In genomic region chr12:45302621-45303020, GRCh38 we compare ENCODE assay signal across 16 cellular contexts.
A peak's percentile ranks its signal among the peaks of the same experiment; 100 is the strongest.
DNase-seq lines count a peak whose midpoint lies in the region; FAIRE-seq and TF ChIP-seq lines count a peak whose summit lies in the region.
"Had no signal": no experiment of that assay in that cellular context is flagged by ENCODE, and none has a peak within 500 bp of the region (broad histone marks: within the 10 kb centered on the region; RNA-seq: fewer than 3 reads in every experiment).

No MANE protein-coding gene starts in this region.

- CTCF ChIA-PET in HEK293 (lab: Yijun Ruan, JAX) = interaction anchor here (1.2 kb wide), 1 partner anchor 86 kb away, joined by 3 read pairs; no protein-coding TSS in a partner anchor

- intact Hi-C loops in tibial artery (cut with DNase I; ENCODE audit: low total_unique reads) = no loop called here

- no peaks in the 10 kb centered on the region for H3K27me3 ChIP-seq in tibial artery

- POLR2A ChIA-PET in HEK293 (lab: Yijun Ruan, JAX) = no interaction called here

- peak; percentile 37 for DNase-seq in dermis blood vessel endothelial cell
- peak; percentile 43 for DNase-seq in fibroblast of the aortic adventitia (ENCODE audit: low read depth)
- DNase-seq in tibial artery = no peak
- no peak for DNase-seq in NCI-H1092 treated with DMSO at 0.1 percent for 48 hours (lab: John Stamatoyannopoulos, UW)
- DNase-seq in GM12891 (ENCODE audit: insufficient read length, low spot score) = no peak
- no peak for DNase-seq in EL
- DNase-seq: CD4-positive, alpha-beta T cell; H7; NCI-H1105 treated with DMSO at 0.1 percent for 48 hours; NCI-H187 treated with DMSO at 0.1 percent for 48 hours; NCI-H446 treated with DMSO at 0.1 percent for 48 hours; NCI-H748 treated with DMSO at 0.1 percent for 48 hours; OCI-M1; RPMI8226 had no signal

- H3K4me1 ChIP-seq in HEK293 (ENCODE audit: control insufficient read depth, insufficient read depth, low read length) (peaks cover 15% of the 10 kb centered on the region), tibial artery (peaks cover 0 to 100% (median 68%) of the 10 kb centered on the region in 4 donors)

- H3K27ac ChIP-seq in HEK293 (ENCODE audit: extremely low read depth, low read depth, low read length) (no peak overlapping the region), tibial artery (peak overlapping the region; percentile 74)

- H3K4me3 ChIP-seq in HEK293 (ENCODE audit: low read depth, low read length) (no peak overlapping the region), fibroblast of the aortic adventitia (ENCODE audit: low read depth, low read length) (no peak overlapping the region), tibial artery (no peak overlapping the region)

- no peak for FAIRE-seq in GM12891 (lab: Jason Lieb, UNC)
- FAIRE-seq: GM19239 had no signal

- H3K36me3 ChIP-seq in HEK293 (ENCODE audit: control insufficient read depth in 2 of 2, insufficient read depth in 1 of 2, low read length in 2 of 2) (peaks cover 0 to 3% of the 10 kb centered on the region in 2 experiments; a peak in 1 of 3 replicates), tibial artery (no peaks in the 10 kb centered on the region)

- no peak for TF ChIP-seq POLR2A in GM12891 (IDR thresholded peaks at IDR 0.05; ENCODE audit: low read depth, low read length)

- TF ChIP-seq CTCF in HEK293 (tag by site-specific recombination; IDR thresholded peaks at IDR 0.05) (no peak), fibroblast of the aortic adventitia (IDR thresholded peaks at IDR 0.05; ENCODE audit: insufficient read depth, low read length) (no peak), tibial artery (IDR thresholded peaks at IDR 0.05) (no peak)

- H3K9me3 ChIP-seq in HEK293 (ENCODE audit: control insufficient read depth, insufficient read depth, low read depth, low read length) = no peaks in the 10 kb centered on the region
- H3K9me3 ChIP-seq in tibial artery = no peaks in the 10 kb centered on the region

TF ChIP-seq in HEK293, 187 proteins besides CTCF, POLR2A, EP300 and RAD21:
- TF ChIP-seq ZNF416 (tag by site-specific recombination; IDR thresholded peaks at IDR 0.05) = no peak
- no peak for TF ChIP-seq TCF7L2 (IDR thresholded peaks at IDR 0.05; ENCODE audit: borderline replicate concordance, low read depth, low read length)
- no peak for TF ChIP-seq ZNF48 (tag by site-specific recombination; IDR thresholded peaks at IDR 0.05)
- TF ChIP-seq, protein P1, sequence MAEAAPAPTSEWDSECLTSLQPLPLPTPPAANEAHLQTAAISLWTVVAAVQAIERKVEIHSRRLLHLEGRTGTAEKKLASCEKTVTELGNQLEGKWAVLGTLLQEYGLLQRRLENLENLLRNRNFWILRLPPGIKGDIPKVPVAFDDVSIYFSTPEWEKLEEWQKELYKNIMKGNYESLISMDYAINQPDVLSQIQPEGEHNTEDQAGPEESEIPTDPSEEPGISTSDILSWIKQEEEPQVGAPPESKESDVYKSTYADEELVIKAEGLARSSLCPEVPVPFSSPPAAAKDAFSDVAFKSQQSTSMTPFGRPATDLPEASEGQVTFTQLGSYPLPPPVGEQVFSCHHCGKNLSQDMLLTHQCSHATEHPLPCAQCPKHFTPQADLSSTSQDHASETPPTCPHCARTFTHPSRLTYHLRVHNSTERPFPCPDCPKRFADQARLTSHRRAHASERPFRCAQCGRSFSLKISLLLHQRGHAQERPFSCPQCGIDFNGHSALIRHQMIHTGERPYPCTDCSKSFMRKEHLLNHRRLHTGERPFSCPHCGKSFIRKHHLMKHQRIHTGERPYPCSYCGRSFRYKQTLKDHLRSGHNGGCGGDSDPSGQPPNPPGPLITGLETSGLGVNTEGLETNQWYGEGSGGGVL (tag by site-specific recombination; IDR thresholded peaks at IDR 0.05) = no peak
- TF ChIP-seq, protein P2, sequence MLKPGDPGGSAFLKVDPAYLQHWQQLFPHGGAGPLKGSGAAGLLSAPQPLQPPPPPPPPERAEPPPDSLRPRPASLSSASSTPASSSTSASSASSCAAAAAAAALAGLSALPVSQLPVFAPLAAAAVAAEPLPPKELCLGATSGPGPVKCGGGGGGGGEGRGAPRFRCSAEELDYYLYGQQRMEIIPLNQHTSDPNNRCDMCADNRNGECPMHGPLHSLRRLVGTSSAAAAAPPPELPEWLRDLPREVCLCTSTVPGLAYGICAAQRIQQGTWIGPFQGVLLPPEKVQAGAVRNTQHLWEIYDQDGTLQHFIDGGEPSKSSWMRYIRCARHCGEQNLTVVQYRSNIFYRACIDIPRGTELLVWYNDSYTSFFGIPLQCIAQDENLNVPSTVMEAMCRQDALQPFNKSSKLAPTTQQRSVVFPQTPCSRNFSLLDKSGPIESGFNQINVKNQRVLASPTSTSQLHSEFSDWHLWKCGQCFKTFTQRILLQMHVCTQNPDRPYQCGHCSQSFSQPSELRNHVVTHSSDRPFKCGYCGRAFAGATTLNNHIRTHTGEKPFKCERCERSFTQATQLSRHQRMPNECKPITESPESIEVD (tag by site-specific recombination; IDR thresholded peaks at IDR 0.05) = peak; percentile 51

TF ChIP-seq in GM12891, 5 proteins besides CTCF, POLR2A, EP300 and RAD21:
- TF ChIP-seq TAF1 (IDR thresholded peaks at IDR 0.05; ENCODE audit: low read depth, low read length) (no peak), PAX5 (IDR thresholded peaks at IDR 0.05; ENCODE audit: insufficient read depth, low read length, severe bottlenecking) (no peak), POLR2AphosphoS5 (IDR thresholded peaks at IDR 0.05; ENCODE audit: low read depth, low read length) (no peak), POU2F2 (IDR thresholded peaks at IDR 0.05; ENCODE audit: low read depth, low read length) (no peak), SPI1 (IDR thresholded peaks at IDR 0.05; ENCODE audit: low read depth, low read length) (no peak)

Comparison
In these comparisons a context has a peak if more than half of its experiments do, and no peak if none do; other contexts are left out.
1. DNase-seq: peak in dermis blood vessel endothelial cell (single experiment) and fibroblast of the aortic adventitia (single experiment); none in tibial artery (0 of 2), NCI-H1092 treated with DMSO at 0.1 percent for 48 hours (single experiment), GM12891 (single experiment) and EL (single experiment).